In genomic region chr5:2113348-2114131, GRCh38 we compare ENCODE assay signal across 19 cellular contexts.
A peak's percentile ranks its signal among the peaks of the same experiment; 100 is the strongest.
DNase-seq lines count a peak whose midpoint lies in the region; ATAC-seq and TF ChIP-seq lines count a peak whose summit lies in the region.
"Had no signal": no experiment of that assay in that cellular context is flagged by ENCODE, and none has a peak within 500 bp of the region (broad histone marks: within the 10 kb centered on the region; RNA-seq: fewer than 3 reads in every experiment).

No MANE protein-coding gene starts in this region.

- H3K4me1 ChIP-seq in HEK293 (ENCODE audit: control insufficient read depth, insufficient read depth, low read length) = no peaks in the 10 kb centered on the region
- H3K4me1 ChIP-seq in PC-9 (replicated peaks; ENCODE audit: insufficient read depth) = no peaks in the 10 kb centered on the region
- H3K4me1 ChIP-seq: BLaER1, Caco-2, HAP-1 had no signal

- H3K36me3 Mint-ChIP-seq in WTC11 = no peaks in the 10 kb centered on the region; the same call in 1 of the 2 replicates
- H3K36me3 Mint-ChIP-seq: CD4-positive, CD25-positive, alpha-beta regulatory T cell; CD8-positive, alpha-beta T cell had no signal

- no peaks in the 10 kb centered on the region for H3K9me3 ChIP-seq in HEK293 (ENCODE audit: control insufficient read depth, insufficient read depth, low read depth, low read length)
- no peaks in the 10 kb centered on the region for H3K9me3 ChIP-seq in PC-9 (ENCODE audit: insufficient read depth, low read depth)
- H3K9me3 ChIP-seq: Caco-2, HAP-1 had no signal

- H3K9me3 Mint-ChIP-seq in WTC11 = peaks cover 15% of the 10 kb centered on the region
- H3K9me3 Mint-ChIP-seq: CD4-positive, CD25-positive, alpha-beta regulatory T cell; CD8-positive, alpha-beta T cell had no signal

- no peak overlapping the region for H3K4me3 Mint-ChIP-seq in WTC11
- H3K4me3 Mint-ChIP-seq: B cell; CD4-positive, CD25-positive, alpha-beta regulatory T cell; CD8-positive, alpha-beta T cell had no signal

- H3F3A ChIP-seq in PC-9 (ENCODE audit: insufficient read depth, low read depth) = no peaks in the 10 kb centered on the region

- H3K4me2 ChIP-seq in PC-9 = no peak overlapping the region
- H3K4me2 ChIP-seq: BLaER1 had no signal

- ATAC-seq in WTC11 = no peak
- ATAC-seq in HG03521 (IDR thresholded peaks at IDR 0.05; ENCODE audit: unreplicated experiment) = no peak
- no peak for ATAC-seq in HG03135 (IDR thresholded peaks at IDR 0.05; ENCODE audit: unreplicated experiment)
- ATAC-seq: CD8-positive, alpha-beta T cell had no signal

- no peak for TF ChIP-seq CTCF in HEK293 (tag by site-specific recombination; IDR thresholded peaks at IDR 0.05)
- TF ChIP-seq CTCF in WTC11 (IDR thresholded peaks at IDR 0.05) = no peak
- TF ChIP-seq CTCF in PC-9 (conservative IDR thresholded peaks at IDR 0.05) = no peak

- no peaks in the 10 kb centered on the region for H3K36me3 ChIP-seq in HEK293 (ENCODE audit: control insufficient read depth in 2 of 2, insufficient read depth in 1 of 2, low read length in 2 of 2)
- H3K36me3 ChIP-seq in PC-9 (ENCODE audit: low read depth) = no peaks in the 10 kb centered on the region
- H3K36me3 ChIP-seq: BLaER1, HAP-1 had no signal

- H3K27ac Mint-ChIP-seq in WTC11 = no peak overlapping the region
- H3K27ac Mint-ChIP-seq: B cell; CD4-positive, CD25-positive, alpha-beta regulatory T cell; CD8-positive, alpha-beta T cell had no signal

- intact Hi-C loops in PC-9 (cut with micrococcal nuclease; ENCODE audit: unreplicated experiment) = no loop called here

- H3K9me2 ChIP-seq in PC-9 (ENCODE audit: insufficient read depth) = no peaks in the 10 kb centered on the region

- peaks cover 95% of the 10 kb centered on the region for H3K27me3 ChIP-seq in PC-9 (ENCODE audit: insufficient read depth, low read depth)
- H3K27me3 ChIP-seq: BLaER1 had no signal

- no peak overlapping the region for H2AFZ ChIP-seq in PC-9

- no peaks in the 10 kb centered on the region for H4K20me1 ChIP-seq in PC-9 (ENCODE audit: insufficient read depth)
- H4K20me1 ChIP-seq: BLaER1 had no signal

- peaks cover 1% of the 10 kb centered on the region; the same call in 1 of the 2 replicates for H3K27me3 Mint-ChIP-seq in WTC11 (ENCODE audit: low read depth)
- H3K27me3 Mint-ChIP-seq: B cell; CD4-positive, CD25-positive, alpha-beta regulatory T cell had no signal

- POLR2A ChIA-PET in HEK293 (lab: Yijun Ruan, JAX) (no interaction called here), WTC11 (lab: Charles Lee) (no interaction called here), PC-9 (lab: Charles Lee; ENCODE audit: unreplicated experiment) (no interaction called here)

- H3K4me3 ChIP-seq in HEK293 (ENCODE audit: low read depth, low read length) = no peak overlapping the region
- H3K4me3 ChIP-seq in PC-9 = no peak overlapping the region
- H3K4me3 ChIP-seq: BLaER1, HAP-1 had no signal

- BruUV-seq in PC-9 (replicated peaks; lab: Mats Ljungman, UMichigan) = no TSS peak

- no peaks in the 10 kb centered on the region for H3K4me1 Mint-ChIP-seq in WTC11
- H3K4me1 Mint-ChIP-seq: B cell; CD4-positive, CD25-positive, alpha-beta regulatory T cell had no signal

- H3K27ac ChIP-seq in HEK293 (ENCODE audit: extremely low read depth, low read depth, low read length) = no peak overlapping the region
- no peak overlapping the region for H3K27ac ChIP-seq in PC-9
- H3K27ac ChIP-seq: 22Rv1, BLaER1, C4-2B had no signal

- DNase-seq in NCI-H2171 treated with DMSO at 0.1 percent for 48 hours (lab: John Stamatoyannopoulos, UW) = peak; percentile 18
- DNase-seq in NCI-H2171 (lab: John Stamatoyannopoulos, UW) = no peak
- no peak for DNase-seq in WTC11 (ENCODE audit: low spot score)
- DNase-seq in putamen (ENCODE audit: low spot score) = peak; percentile 66
- DNase-seq in PC-9 = no peak
- DNase-seq: Caco-2; CD4-positive, CD25-positive, alpha-beta regulatory T cell; CD8-positive, alpha-beta T cell; DMS153; DND-41; GOT3 had no signal

- CTCF ChIA-PET in HEK293 (lab: Yijun Ruan, JAX) = no interaction called here
- CTCF ChIA-PET in WTC11 (lab: Charles Lee) = interaction anchor here (0.6 kb wide), 1 partner anchor 944 kb away, joined by 3 read pairs; no protein-coding TSS in a partner anchor
- CTCF ChIA-PET in PC-9 (lab: Charles Lee) = no interaction called here

- H3K79me2 ChIP-seq in PC-9 (ENCODE audit: low read depth) = no peaks in the 10 kb centered on the region

TF ChIP-seq in HEK293, 187 proteins besides CTCF, POLR2A, EP300 and RAD21:
- TF ChIP-seq ZBTB20 (tag by site-specific recombination; IDR thresholded peaks at IDR 0.05) = no peak
- TF ChIP-seq ZIC2 (tag by site-specific recombination; IDR thresholded peaks at IDR 0.05) = peak; percentile 42; the same call in 1 of the 2 replicates
- TF ChIP-seq ZBTB7A (tag by site-specific recombination; IDR thresholded peaks at IDR 0.05; ENCODE audit: low read depth) = no peak
TF ChIP-seq in HEK293: peak in this region for 1.

TF ChIP-seq in WTC11, 78 proteins besides CTCF, POLR2A, EP300 and RAD21:
- TF ChIP-seq ZNF423 (CRISPR knock-in tag; IDR thresholded peaks at IDR 0.05) (peak; percentile 39; the same call in 1 of the 2 replicates), MAX (CRISPR knock-in tag; IDR thresholded peaks at IDR 0.05) (no peak)

Comparison
In these comparisons a context has a peak if more than half of its experiments do, and no peak if none do; other contexts are left out.
1. DNase-seq: peak in NCI-H2171 treated with DMSO at 0.1 percent for 48 hours (single experiment) and putamen (single experiment); none in NCI-H2171 (single experiment), WTC11 (single experiment) and PC-9 (0 of 2).